ENCODE assay signal across 21 cellular contexts in the genomic region with DNA sequence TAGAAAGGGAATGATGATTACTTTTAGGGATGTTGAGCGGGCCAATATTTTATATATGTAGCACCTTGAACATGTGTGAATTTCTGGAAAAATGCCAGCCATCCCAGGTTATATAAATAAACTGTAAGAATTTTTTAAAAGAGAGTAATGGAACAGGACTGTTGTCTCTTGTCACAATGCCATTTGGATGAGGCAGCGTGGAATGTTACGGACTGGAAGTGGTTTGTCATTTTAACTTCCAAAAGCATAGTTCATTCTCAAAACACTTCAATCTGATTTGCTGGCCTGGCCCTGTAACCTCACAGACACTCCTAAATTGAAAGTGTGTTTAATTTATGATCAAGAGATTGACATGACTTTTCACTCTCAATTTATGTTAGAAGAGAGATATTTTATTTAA.
"Had no signal": no experiment of that assay in that cellular context is flagged by ENCODE, and none has a peak within 500 bp of the region (broad histone marks: within the 10 kb centered on the region; RNA-seq: fewer than 3 reads in every experiment).

No MANE protein-coding gene starts in this region.

- DNase-seq: activated CD4-positive, alpha-beta T cell treated with anti-CD3 and anti-CD28 coated beads for 1 hour; activated CD4-positive, alpha-beta T cell treated with anti-CD3 and anti-CD28 coated beads, Interleukin-2, amount 50 U/mL, for 4 hours; activated gamma-delta T cell; amniotic stem cell; colonic mucosa; endodermal cell; heart right ventricle; immature natural killer cell; kidney glomerular epithelial cell; left ventricle myocardium superior; naive B cell; retina; stimulated activated naive B cell treated with anti-CD40 and anti-IgM and Interleukin-4, amounts not matched to agents 10 μg/mL and 1 μg/mL and 100 μg/mL, for 72 hours; WERI-Rb-1 had no signal

- H3K27ac ChIP-seq: colonic mucosa, epithelial cell of prostate, heart right ventricle, upper lobe of right lung, WERI-Rb-1 had no signal

- H3K9me3 Mint-ChIP-seq: endodermal cell; immature natural killer cell; memory B cell; T-helper 1 cell treated with Interleukin-12 subunit alpha and Interleukin-12 subunit beta and Interleukin-4 antibody, amounts not matched to agents 30 μg/mL and 1 μg/mL, for 36 hours had no signal

- H3K4me3 Mint-ChIP-seq: activated naive CD8-positive, alpha-beta T cell; endodermal cell; immature natural killer cell; memory B cell; naive B cell; neural crest cell; stimulated activated naive B cell treated with anti-CD40 and anti-IgM and Interleukin-4, amounts not matched to agents 10 μg/mL and 1 μg/mL and 100 μg/mL, for 72 hours; T-helper 1 cell treated with Interleukin-12 subunit alpha and Interleukin-12 subunit beta and Interleukin-4 antibody, amounts not matched to agents 30 μg/mL and 1 μg/mL, for 36 hours had no signal

- H3K36me3 Mint-ChIP-seq: activated naive CD8-positive, alpha-beta T cell; immature natural killer cell; memory B cell; naive B cell; stimulated activated naive B cell treated with anti-CD40 and anti-IgM and Interleukin-4, amounts not matched to agents 10 μg/mL and 1 μg/mL and 100 μg/mL, for 72 hours had no signal

- H3K27ac Mint-ChIP-seq: activated naive CD8-positive, alpha-beta T cell; endodermal cell; immature natural killer cell; memory B cell; naive B cell; stimulated activated naive B cell treated with anti-CD40 and anti-IgM and Interleukin-4, amounts not matched to agents 10 μg/mL and 1 μg/mL and 100 μg/mL, for 72 hours; T-helper 1 cell treated with Interleukin-12 subunit alpha and Interleukin-12 subunit beta and Interleukin-4 antibody, amounts not matched to agents 30 μg/mL and 1 μg/mL, for 36 hours had no signal

- H3K4me3 ChIP-seq: colonic mucosa, gastroesophageal sphincter, heart right ventricle, upper lobe of right lung had no signal

- H3K4me1 Mint-ChIP-seq: endodermal cell, immature natural killer cell, memory B cell, naive B cell, neural crest cell had no signal
